Comparison of ENCODE assay signal across 9 cellular contexts in genomic region chr11:112797653-112798293, GRCh38.
DNase-seq lines count a peak whose midpoint lies in the region; ATAC-seq and TF ChIP-seq lines count a peak whose summit lies in the region.
"Had no signal": no experiment of that assay in that cellular context is flagged by ENCODE, and none has a peak within 500 bp of the region (broad histone marks: within the 10 kb centered on the region; RNA-seq: fewer than 3 reads in every experiment).

No MANE protein-coding gene starts in this region.

- no peaks in the 10 kb centered on the region for H3K9me3 ChIP-seq in transverse colon
- H3K9me3 ChIP-seq: SJSA1 had no signal

- in situ Hi-C loops in Caki2 (cut with HindIII; ENCODE audit: low pct_unique_long_range_greater_than_20kb, low sequenced_read_pairs) (no loop called here), brain microvascular endothelial cell (cut with HindIII; ENCODE audit: low pct_ligation_motif_present, low sequenced_read_pairs) (no loop called here), transverse colon (cut with MboI; ENCODE audit: low pct_ligation_motif_present in 1 of 4, low pct_unique_long_range_greater_than_20kb in 1 of 4, low sequenced_read_pairs in 3 of 4) (no loop called here)

- no peak overlapping the region for H3K4me3 Mint-ChIP-seq in mesothelial cell of epicardium

- H3K27ac ChIP-seq in brain microvascular endothelial cell = no peak overlapping the region
- no peak overlapping the region for H3K27ac ChIP-seq in transverse colon
- H3K27ac ChIP-seq: SJSA1 had no signal

- peaks cover 0 to 15% (median 5%) of the 10 kb centered on the region in 4 donors for H3K4me1 ChIP-seq in transverse colon

- H3K27me3 ChIP-seq in brain microvascular endothelial cell (replicated peaks) = no peaks in the 10 kb centered on the region
- no peaks in the 10 kb centered on the region for H3K27me3 ChIP-seq in transverse colon
- H3K27me3 ChIP-seq: SJSA1 had no signal

- intact Hi-C loops in transverse colon (cut with DNase I; ENCODE audit: low total_unique reads) = no loop called here

- peaks cover 52% of the 10 kb centered on the region for H3K4me1 Mint-ChIP-seq in mesothelial cell of epicardium

- no peak overlapping the region for H3K27ac Mint-ChIP-seq in mesothelial cell of epicardium

- H3K9me3 Mint-ChIP-seq in mesothelial cell of epicardium = no peaks in the 10 kb centered on the region

- no peak for ATAC-seq in GM19455 (IDR thresholded peaks at IDR 0.05; ENCODE audit: unreplicated experiment)

- H3K4me3 ChIP-seq in brain microvascular endothelial cell (ENCODE audit: low read depth, low read length) (no peak overlapping the region), transverse colon (no peak overlapping the region)
- H3K4me3 ChIP-seq: SJSA1 had no signal

- TF ChIP-seq CTCF in brain microvascular endothelial cell (IDR thresholded peaks at IDR 0.05; ENCODE audit: low read depth, low read length, missing control alignments) (peak; percentile 71), mesothelial cell of epicardium (IDR thresholded peaks at IDR 0.05; ENCODE audit: unreplicated experiment) (peak; percentile 57), transverse colon (IDR thresholded peaks at IDR 0.05) (peak in 1 of 5 experiments; percentile 4)

- 73 to 90% methylated on average over 4 to 14 of the region's 14 CpGs for WGBS in transverse colon (ENCODE audit: low coverage in 1 of 2), 2 donors

- no peak for TF ChIP-seq EP300 in transverse colon (IDR thresholded peaks at IDR 0.05; ENCODE audit: low read depth)

- peak; percentile 71 for DNase-seq in Caki2 (ENCODE audit: low read depth)
- DNase-seq in GM19238 (ENCODE audit: insufficient read length, low spot score) = peak; percentile 17
- peak; percentile 45 for DNase-seq in NCI-H2107 treated with DMSO at 0.1 percent for 48 hours (lab: John Stamatoyannopoulos, UW; ENCODE audit: unreplicated experiment)
- peak; percentile 12 for DNase-seq in brain microvascular endothelial cell
- DNase-seq in mesothelial cell of epicardium (ENCODE audit: low spot score in 2 of 2, unreplicated experiment in 2 of 2) = no peak
- DNase-seq in transverse colon = no peak
- DNase-seq in NCI-H1048 (lab: John Stamatoyannopoulos, UW) = no peak

- H3K27me3 Mint-ChIP-seq in mesothelial cell of epicardium (ENCODE audit: low read depth) = no peaks in the 10 kb centered on the region

- H3K36me3 ChIP-seq in brain microvascular endothelial cell (replicated peaks) = no peaks in the 10 kb centered on the region
- H3K36me3 ChIP-seq in transverse colon = no peaks in the 10 kb centered on the region
- H3K36me3 ChIP-seq: SJSA1 had no signal

- TF ChIP-seq POLR2A in transverse colon (IDR thresholded peaks at IDR 0.05) = no peak

- H3K36me3 Mint-ChIP-seq in mesothelial cell of epicardium = no peaks in the 10 kb centered on the region

Comparison
In these comparisons a context has a peak if more than half of its experiments do, and no peak if none do; other contexts are left out.
1. DNase-seq: peak in Caki2 (single experiment), GM19238 (single experiment), NCI-H2107 treated with DMSO at 0.1 percent for 48 hours (single experiment) and brain microvascular endothelial cell (single experiment); none in mesothelial cell of epicardium (0 of 2), transverse colon (single experiment) and NCI-H1048 (single experiment).